ENCODE assay signal across 8 cellular contexts in the genomic region with DNA sequence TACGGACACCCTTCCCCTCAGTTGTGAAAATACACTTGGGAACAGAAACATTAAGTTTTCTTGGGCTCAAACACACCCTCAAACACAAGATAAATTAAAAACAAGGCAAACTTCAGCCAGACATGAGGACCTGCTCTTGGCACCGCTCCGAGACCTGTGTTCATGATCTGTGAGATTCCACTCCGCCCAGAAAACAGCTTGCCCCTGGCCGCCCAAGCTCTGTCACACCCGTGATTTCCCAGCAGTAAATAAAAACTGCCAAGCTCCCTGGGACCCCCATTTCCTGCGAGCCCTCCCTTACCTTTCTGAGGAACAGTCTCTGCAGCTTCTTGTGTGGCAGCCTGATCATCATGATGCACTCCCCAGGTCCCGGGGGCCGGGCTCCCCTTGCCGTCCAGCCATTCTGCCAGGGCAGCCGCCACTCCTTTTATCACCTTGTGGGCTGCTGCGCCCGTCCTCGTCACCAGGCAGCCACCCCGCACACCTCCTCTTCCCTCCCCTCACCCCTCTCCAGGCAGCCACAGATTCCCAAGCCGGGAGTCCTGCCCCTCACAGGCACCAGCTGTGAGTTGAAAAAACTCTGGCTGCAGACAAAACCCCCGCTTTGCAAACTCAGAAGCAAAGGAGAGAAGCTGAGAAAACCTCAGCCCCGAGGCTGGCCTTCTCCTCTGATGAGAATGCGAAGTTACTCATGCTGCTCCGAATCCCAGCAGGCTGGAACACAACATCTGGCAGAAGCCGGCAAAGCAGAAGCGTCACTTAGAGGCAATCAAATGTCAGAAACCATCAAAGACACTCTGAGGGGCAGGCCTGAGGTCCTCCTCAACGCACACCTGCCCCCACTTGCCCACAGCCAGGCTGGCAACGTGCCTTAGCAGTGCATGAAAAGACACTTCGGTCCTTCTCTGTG.
DNase-seq lines count a peak whose midpoint lies in the region; ATAC-seq and TF ChIP-seq lines count a peak whose summit lies in the region.

No MANE protein-coding gene starts in this region.

- H2BK15ac ChIP-seq in mesenchymal stem cell (ENCODE audit: low read depth, poor library complexity, severe bottlenecking) = no peak overlapping the region

- DNase-seq in AG08395 (ENCODE audit: low spot score) (peak; percentile 54), HPDE6-E6E7 (ENCODE audit: extremely low spot score) (peak; percentile 71), astrocyte of the cerebellum (ENCODE audit: low read depth) (no peak), mesenchymal stem cell (peak; percentile 29), UCSD-AML1 (lab: John Stamatoyannopoulos, UW; ENCODE audit: unreplicated experiment) (no peak), T1000 (lab: John Stamatoyannopoulos, UW) (no peak)

- H3K4me1 ChIP-seq in mesenchymal stem cell (ENCODE audit: control insufficient read depth, insufficient read depth, low read depth, low read length) = peaks cover 11% of the 10 kb centered on the region

- WGBS in mesenchymal stem cell = 33% methylated on average over 25 of the region's 25 CpGs

- no peak for TF ChIP-seq CTCF in astrocyte of the cerebellum (IDR thresholded peaks at IDR 0.05; ENCODE audit: low read depth, low read length, missing control alignments)

- H3K23ac ChIP-seq in mesenchymal stem cell (ENCODE audit: low read length in 2 of 2) = peak overlapping the region in 1 of 2 experiments; percentile 53

- no peak overlapping the region for H4K91ac ChIP-seq in mesenchymal stem cell (ENCODE audit: low read length)

- no peak overlapping the region for H2AK5ac ChIP-seq in mesenchymal stem cell (ENCODE audit: low read length, severe bottlenecking)

- no peak overlapping the region for H2BK120ac ChIP-seq in mesenchymal stem cell (ENCODE audit: low read depth, low read length)

- no peak overlapping the region for H2BK12ac ChIP-seq in mesenchymal stem cell (ENCODE audit: low read length in 2 of 2)

- H2BK5ac ChIP-seq in mesenchymal stem cell (ENCODE audit: low read depth, low read length, poor library complexity, severe bottlenecking) = no peak overlapping the region

- no peak overlapping the region for H3K27ac ChIP-seq in mesenchymal stem cell (ENCODE audit: low read length, poor library complexity, severe bottlenecking)

- H3K9ac ChIP-seq in mesenchymal stem cell (ENCODE audit: low read length) = peak overlapping the region; percentile 45

- no peaks in the 10 kb centered on the region for H3K36me3 ChIP-seq in mesenchymal stem cell (ENCODE audit: control insufficient read depth in 1 of 2, insufficient read depth in 2 of 2, low read depth in 1 of 2, low read length in 2 of 2)

- H3K4ac ChIP-seq in mesenchymal stem cell (ENCODE audit: low read depth in 1 of 2, low read length in 2 of 2) = no peak overlapping the region

- no peak overlapping the region for H4K8ac ChIP-seq in mesenchymal stem cell (ENCODE audit: low read length)

- no peak overlapping the region for H3K18ac ChIP-seq in mesenchymal stem cell (ENCODE audit: low read depth in 1 of 2, low read length in 2 of 2)

- peak overlapping the region; percentile 93 for H3K4me2 ChIP-seq in mesenchymal stem cell (ENCODE audit: low read length, poor library complexity, severe bottlenecking)

- peaks cover 3 to 58% of the 10 kb centered on the region in 2 experiments for H3K27me3 ChIP-seq in mesenchymal stem cell (ENCODE audit: control insufficient read depth in 1 of 2, insufficient read depth in 1 of 2, low read length in 2 of 2)

- no peak overlapping the region for H2AFZ ChIP-seq in mesenchymal stem cell (ENCODE audit: low read depth, low read length)

- H3K9me3 ChIP-seq in mesenchymal stem cell (ENCODE audit: control insufficient read depth, low read length) = no peaks in the 10 kb centered on the region

- H3K4me3 ChIP-seq in astrocyte of the cerebellum (ENCODE audit: low read depth, low read length) = peak overlapping the region; percentile 23
- peak overlapping the region; percentile 34 to 62 for H3K4me3 ChIP-seq in mesenchymal stem cell (ENCODE audit: insufficient read depth in 1 of 2, low read depth in 1 of 2, low read length in 2 of 2)

- H3K14ac ChIP-seq in mesenchymal stem cell (ENCODE audit: low read length in 2 of 2) = no peak overlapping the region

- ATAC-seq in HG03378 (IDR thresholded peaks at IDR 0.05; ENCODE audit: unreplicated experiment) (no peak), GM21381 (IDR thresholded peaks at IDR 0.05; ENCODE audit: unreplicated experiment) (no peak)

- in situ Hi-C loops in astrocyte of the cerebellum (cut with HindIII; ENCODE audit: low sequenced_read_pairs) = no loop called here

- no peaks in the 10 kb centered on the region for H3K79me1 ChIP-seq in mesenchymal stem cell (replicated peaks; ENCODE audit: low read length, poor library complexity, severe bottlenecking)

Comparison
In these comparisons a context has a peak if more than half of its experiments do, and no peak if none do; other contexts are left out.
1. DNase-seq: peak in AG08395 (single experiment), HPDE6-E6E7 (single experiment) and mesenchymal stem cell (single experiment); none in astrocyte of the cerebellum (single experiment), UCSD-AML1 (single experiment) and T1000 (single experiment).